In genomic region chr9:111525056-111525977, GRCh38 we compare ENCODE assay signal across 8 cellular contexts. TPM values are rescaled to one million over a fixed set of nuclear protein-coding genes. Genes with fewer than 3 reads are reported as not detected.
A peak's percentile ranks its signal among the peaks of the same experiment; 100 is the strongest.
DNase-seq lines count a peak whose midpoint lies in the region; ATAC-seq, FAIRE-seq and TF ChIP-seq lines count a peak whose summit lies in the region.

Gene ZNF483, plus strand, starts transcription at chr9:111525179. Its CDS starts 2,217 bp downstream, at chr9:111527396.

- no peak for TF ChIP-seq RAD21 in GM12878 (IDR thresholded peaks at IDR 0.05; ENCODE audit: insufficient read depth, low read depth, low read length)

- 24% methylated on average over 64 of the region's 66 CpGs for WGBS in GM12878 (ENCODE audit: insufficient coverage, insufficient replicate concordance, low lambda C conversion rate, missing lambda C conversion rate)
- WGBS in hepatocyte (ENCODE audit: low lambda C conversion rate, missing lambda C conversion rate), result 3% methylated on average over 61 of the region's 66 CpGs
- under 1% methylated on average over 66 of the region's 66 CpGs for WGBS in prostate gland
- 1% methylated on average over 62 of the region's 66 CpGs; no CpG with 5 or more reads in 1 of the 2 donors for WGBS in transverse colon (ENCODE audit: low coverage in 1 of 2), 2 donors

- H3K9me3 ChIP-seq in GM12878 (replicated peaks; ENCODE audit: control insufficient read depth, insufficient read depth, low read length) (peaks cover 3% of the 10 kb centered on the region; the same call in 1 of the 3 replicates), hepatocyte (ENCODE audit: low read depth) (no peaks in the 10 kb centered on the region), prostate gland (no peaks in the 10 kb centered on the region), transverse colon (no peaks in the 10 kb centered on the region)

- no TSS peak for BruUV-seq in GM12878 (replicated peaks; lab: Mats Ljungman, UMichigan)

- no peaks in the 10 kb centered on the region for H3K9me2 ChIP-seq in hepatocyte (replicated peaks; ENCODE audit: insufficient read depth)

- no peaks in the 10 kb centered on the region for H3K36me3 ChIP-seq in GM12878 (ENCODE audit: control insufficient read depth in 2 of 2, insufficient read depth in 2 of 2, low read length in 1 of 2)
- no peaks in the 10 kb centered on the region for H3K36me3 ChIP-seq in hepatocyte (replicated peaks; ENCODE audit: insufficient read depth, low read depth)
- no peaks in the 10 kb centered on the region for H3K36me3 ChIP-seq in prostate gland
- H3K36me3 ChIP-seq in transverse colon, result no peaks in the 10 kb centered on the region

- in situ Hi-C loops in GM13977 (cut with MboI; ENCODE audit: low pct_unique_long_range_greater_than_20kb, low sequenced_read_pairs, unreplicated experiment), result no loop called here
- in situ Hi-C loops in GM12878 (cut with MboI), result no loop called here
- in situ Hi-C loops in transverse colon (cut with MboI; ENCODE audit: low pct_ligation_motif_present in 1 of 4, low pct_unique_long_range_greater_than_20kb in 1 of 4, low sequenced_read_pairs in 3 of 4), result no loop called here

- intact Hi-C loops in GM12878 (cut with micrococcal nuclease; ENCODE audit: unreplicated experiment), result no loop called here
- intact Hi-C loops in prostate gland (cut with DNase I), result loop anchor here (5.0 kb wide), 1 partner anchor 43 kb away; the partner anchor contains the start of gene ECPAS
- intact Hi-C loops in transverse colon (cut with DNase I; ENCODE audit: low total_unique reads), result no loop called here

- no peaks in the 10 kb centered on the region for H4K20me1 ChIP-seq in GM12878 (ENCODE audit: control insufficient read depth, insufficient read depth)
- no peaks in the 10 kb centered on the region for H4K20me1 ChIP-seq in hepatocyte (ENCODE audit: insufficient read depth, poor library complexity, severe bottlenecking)

- DNase-seq in GM13977 (ENCODE audit: low spot score) (peak; percentile 69), NCI-H128 (lab: John Stamatoyannopoulos, UW; ENCODE audit: unreplicated experiment) (peak; percentile 77), T-helper 9 cell (peak; percentile 55), GM12878 (ENCODE audit: low read depth, low spot score) (no peak), hepatocyte (ENCODE audit: low spot score) (peak; percentile 90), prostate gland (ENCODE audit: low spot score) (peak; percentile 72), transverse colon (peak; percentile 71), D721Med (ENCODE audit: insufficient read length, low spot score) (no peak)

- no peak for TF ChIP-seq EP300 in GM12878 (IDR thresholded peaks at IDR 0.05; ENCODE audit: borderline replicate concordance in 1 of 2, control insufficient read depth in 1 of 2, low read depth in 2 of 2, low read length in 2 of 2)
- TF ChIP-seq EP300 in transverse colon (IDR thresholded peaks at IDR 0.05; ENCODE audit: low read depth), result no peak

- H3K4me2 ChIP-seq in GM12878 (ENCODE audit: control insufficient read depth, insufficient read depth) (peak within 1 kb of the TSS; percentile 12), hepatocyte (peak within 1 kb of the TSS; percentile 87)

- ATAC-seq in GM12878, result no peak

- peak within 1 kb of the TSS; percentile 75 for H2AFZ ChIP-seq in GM12878 (ENCODE audit: control insufficient read depth, low read depth, low read length)
- peak within 1 kb of the TSS; percentile 70 for H2AFZ ChIP-seq in hepatocyte

- H3K27me3 ChIP-seq in GM12878 (replicated peaks in 1 of 2; ENCODE audit: control insufficient read depth in 2 of 2, insufficient read depth in 2 of 2, low read length in 1 of 2) (no peaks in the 10 kb centered on the region), hepatocyte (no peaks in the 10 kb centered on the region), prostate gland (replicated peaks; ENCODE audit: insufficient read depth) (no peaks in the 10 kb centered on the region), transverse colon (peaks cover 22% of the 10 kb centered on the region)

- no peaks in the 10 kb centered on the region for H3K79me2 ChIP-seq in GM12878 (ENCODE audit: control insufficient read depth, insufficient read depth, low read length)
- H3K79me2 ChIP-seq in hepatocyte, result peaks cover 2% of the 10 kb centered on the region

- RAD21 ChIA-PET in GM12878 (lab: Charles Lee; ENCODE audit: unreplicated experiment), result no interaction called here

- peak within 1 kb of the TSS; percentile 50; the same call in 1 of the 2 replicates for H3K4me3 ChIP-seq in GM12878
- peak within 1 kb of the TSS; percentile 81 for H3K4me3 ChIP-seq in hepatocyte
- H3K4me3 ChIP-seq in prostate gland, result peak within 1 kb of the TSS; percentile 78 to 80
- H3K4me3 ChIP-seq in transverse colon, result peak within 1 kb of the TSS; percentile 49 to 72 (median 59)

- POLR2A ChIA-PET in GM12878 (lab: Charles Lee), result no interaction called here

- H3K27ac ChIP-seq in GM12878 (ENCODE audit: control insufficient read depth, insufficient read depth) (no peak within 1 kb of the TSS), hepatocyte (peak within 1 kb of the TSS; percentile 17), prostate gland (peak within 1 kb of the TSS; percentile 77 to 81), transverse colon (peak within 1 kb of the TSS; percentile 36 to 56 (median 50))

- no peak for FAIRE-seq in GM12878 (lab: Jason Lieb, UNC)
- no peak for FAIRE-seq in D721Med (lab: Jason Lieb, UNC)

- CTCF ChIA-PET in GM12878 (lab: Yijun Ruan, JAX), result no interaction called here

- no peak for TF ChIP-seq CTCF in GM13977 (IDR thresholded peaks at IDR 0.05; ENCODE audit: extremely low read depth, insufficient read depth, missing control alignments)
- no peak for TF ChIP-seq CTCF in GM12878 (IDR thresholded peaks at IDR 0.05 in 2 of 3, conservative IDR thresholded peaks at IDR 0.05 in 1 of 3; ENCODE audit: control insufficient read depth in 2 of 3, extremely low read depth in 1 of 3, insufficient read depth in 1 of 3, low read depth in 3 of 3, low read length in 3 of 3)
- no peak for TF ChIP-seq CTCF in hepatocyte (IDR thresholded peaks at IDR 0.05; ENCODE audit: poor library complexity)
- peak in 1 of 4 experiments; percentile 5 for TF ChIP-seq CTCF in prostate gland (IDR thresholded peaks at IDR 0.05)
- TF ChIP-seq CTCF in transverse colon (IDR thresholded peaks at IDR 0.05), result no peak
- no peak for TF ChIP-seq CTCF in D721Med (IDR thresholded peaks at IDR 0.05; ENCODE audit: insufficient read depth, missing control alignments)

- TF ChIP-seq POLR2A in GM12878 (IDR thresholded peaks at IDR 0.05; ENCODE audit: low read depth, low read length) (no peak), prostate gland (IDR thresholded peaks at IDR 0.05) (peak; percentile 54), transverse colon (IDR thresholded peaks at IDR 0.05) (peak; percentile 16)

- peak within 1 kb of the TSS; percentile 29; the same call in 1 of the 2 replicates for H3K9ac ChIP-seq in GM12878 (ENCODE audit: control insufficient read depth, insufficient read depth, low read length)

- H3K4me1 ChIP-seq in GM12878 (ENCODE audit: control insufficient read depth, insufficient read depth, low read length) (no peaks in the 10 kb centered on the region), hepatocyte (ENCODE audit: insufficient read depth) (no peaks in the 10 kb centered on the region), prostate gland (replicated peaks) (no peaks in the 10 kb centered on the region), transverse colon (peaks cover 0 to 16% (median 5%) of the 10 kb centered on the region in 4 donors)

- SMC1A ChIA-PET in GM12878 (lab: Charles Lee; ENCODE audit: uncharacterized antibody, unreplicated experiment), result no interaction called here

TF ChIP-seq in GM12878, 131 proteins besides CTCF, POLR2A, EP300 and RAD21:
- TF ChIP-seq CREM (IDR thresholded peaks at IDR 0.05; ENCODE audit: low read depth) (0 out of 2 replicates have a peak, but pooled peaks have one; percentile 15), RFX5 (IDR thresholded peaks at IDR 0.05; ENCODE audit: low read depth, low read length) (no peak), ATF7 (IDR thresholded peaks at IDR 0.05; ENCODE audit: low read depth) (peak; percentile 60)

RNA-seq across cellular contexts. Expression of gene ZNF483, which starts in this region (rescaled TPM):
- total RNA-seq in GM12878 (2013; cell fraction: nucleolus; rRNA removed), result not detected in 2 replicates
- total RNA-seq in GM12878 (2014; rRNA removed) (0.40 and 1.0 TPM in 2 replicates), GM12878 (2014; rRNA removed; fragmentation: Illumina TruSeq; extraction: Trizol) (0.76 and 1.1 TPM in 2 replicates), GM12878 (2021) (0.40 and 0.72 TPM in 2 replicates), hepatocyte (4.4 and 4.6 TPM in 2 replicates), prostate gland (10 to 100 TPM; 12.8 to 30.4 TPM), transverse colon (1 to 10 TPM; 2.2 to 4.9 (median 3.4) TPM)
- polyA plus RNA-seq in GM12878 (2011; ENCODE audit: low read depth), result 0.56 TPM
- polyA plus RNA-seq in GM12878 (2011; rRNA removed) (not detected in 2 replicates), GM12878 (2014; fragmentation: Illumina TruSeq; extraction: Trizol) (0.04 and 0.06 TPM in 2 replicates), GM12878 (2014; fragmentation: Nextera tagmentation; extraction: Ambion mirVana) (under 1 TPM; 0.26 to 0.39 TPM), GM12878 (2014; rRNA removed) (0.09 and 0.15 TPM in 2 replicates), GM12878 (2016; fragmentation: Nextera tagmentation; extraction: Ambion mirVana) (under 1 TPM; 0.03 to 0.20 TPM), hepatocyte (0.29 and 0.87 TPM in 2 replicates)
- not detected in 2 replicates for polyA plus RNA-seq in GM12878 (2011; cell fraction: cytosol; rRNA removed)
- polyA plus RNA-seq in GM12878 (2011; cell fraction: nucleus; rRNA removed), result not detected in 2 replicates
- polyA plus RNA-seq in GM12878 (2012), result 0.18 and 0.37 TPM in 2 replicates
- not detected in 2 replicates for polyA minus RNA-seq in GM12878 (2011; rRNA and poly(A)+ RNA removed)
- polyA minus RNA-seq in GM12878 (2011; cell fraction: cytosol; rRNA and poly(A)+ RNA removed), result not detected in 2 replicates
- not detected in 2 replicates for polyA minus RNA-seq in GM12878 (2011; cell fraction: nucleus; rRNA and poly(A)+ RNA removed)

Comparison
In these comparisons a context has a peak if more than half of its experiments do, and no peak if none do; other contexts are left out.
1. DNase-seq: peak in GM13977 (single experiment), NCI-H128 (single experiment), T-helper 9 cell (single experiment), hepatocyte (single experiment), prostate gland (single experiment) and transverse colon (single experiment); none in GM12878 (single experiment) and D721Med (single experiment).
2. Peak in every context shown above with its lines, with median percentiles within 50 percentile points of each other: H3K4me3 ChIP-seq.